26 cellular contexts compared by ENCODE assay signal in genomic region chr4:136463941-136464340, GRCh38.
"Had no signal": no experiment of that assay in that cellular context is flagged by ENCODE, and none has a peak within 500 bp of the region (broad histone marks: within the 10 kb centered on the region; RNA-seq: fewer than 3 reads in every experiment).

No MANE protein-coding gene starts in this region.

- ATAC-seq: stimulated activated effector memory CD8-positive, alpha-beta T cell treated with anti-CD3 and anti-CD28 coated beads, Interleukin-12 subunit alpha, Interleukin-12 subunit beta, amount 100 ng/mL, for 72 hours; stimulated activated memory B cell treated with anti-CD40 and anti-IgM and Interleukin-4, amounts not matched to agents 10 μg/mL and 1 μg/mL and 100 μg/mL, for 72 hours; stimulated activated naive B cell treated with anti-CD40 and anti-IgM and Interleukin-4, amounts not matched to agents 10 μg/mL and 1 μg/mL and 100 μg/mL, for 72 hours; stimulated activated naive CD8-positive, alpha-beta T cell treated with anti-CD3 and anti-CD28 coated beads, Interleukin-15, amount 100 ng/mL, for 72 hours; stimulated activated naive CD8-positive, alpha-beta T cell treated with anti-CD3 and anti-CD28 coated beads, Interleukin-15, Interleukin-2, amounts not matched to agents 100 U/mL and 50 U/mL, for 24 hours; upper lobe of right lung had no signal

- H3K27ac ChIP-seq: stomach, suprapubic skin, testis, thoracic aorta, thyroid gland, tibial artery, tibial nerve, transverse colon, upper lobe of left lung, upper lobe of right lung, uterus, vagina had no signal

- H3K27me3 ChIP-seq: stomach, suprapubic skin, testis, thyroid gland, tibial artery, tibial nerve, transverse colon, upper lobe of left lung, upper lobe of right lung, uterus, vagina had no signal

- H3K36me3 ChIP-seq: stomach, suprapubic skin, thoracic aorta, thyroid gland, tibial artery, tibial nerve, transverse colon, upper lobe of left lung, upper lobe of right lung, uterus, vagina had no signal

- DNase-seq: stimulated activated CD4-positive, alpha-beta T cell treated with anti-CD3 and anti-CD28 coated beads, Interleukin-2, amount 100 ng/mL, for 48 hours; stimulated activated CD4-positive, alpha-beta T cell treated with anti-CD3 and anti-CD28 coated beads, Interleukin-4, amount 100 ng/mL, for 1 hour; stimulated activated CD4-positive, alpha-beta T cell treated with anti-CD3 and anti-CD28 coated beads, Interleukin-4, amount 100 ng/mL, for 24 hours; stimulated activated CD4-positive, alpha-beta T cell treated with anti-CD3 and anti-CD28 coated beads, Interleukin-4, amount 100 ng/mL, for 4 hours; stimulated activated CD8-positive, alpha-beta memory T cell treated with anti-CD3 and anti-CD28 coated beads, Interleukin-4, amount 100 ng/mL, for 48 hours; stimulated activated naive B cell treated with anti-CD40 and anti-IgM and Interleukin-4, amounts not matched to agents 10 μg/mL and 1 μg/mL and 100 μg/mL, for 72 hours; stimulated activated naive CD4-positive, alpha-beta T cell; stimulated activated naive CD4-positive, alpha-beta T cell treated with Interleukin-2 at 50 U/mL for 16 hours; stimulated activated naive CD8-positive, alpha-beta T cell treated with anti-CD3 and anti-CD28 coated beads, Interleukin-15, amount 100 ng/mL, for 72 hours; stimulated activated naive CD8-positive, alpha-beta T cell treated with anti-CD3 and anti-CD28 coated beads, Interleukin-15, Interleukin-2, amounts not matched to agents 100 U/mL and 50 U/mL, for 24 hours; stomach; substantia nigra; testis; thyroid gland; tibial artery; transverse colon; trophoblast cell; upper lobe of left lung; upper lobe of right lung; uterus had no signal

- H3K9me3 ChIP-seq: suprapubic skin, testis, thoracic aorta, thyroid gland, transverse colon, upper lobe of left lung, uterus, vagina had no signal

- H3K4me1 ChIP-seq: stomach, suprapubic skin, testis, thyroid gland, tibial artery, tibial nerve, transverse colon, upper lobe of left lung, upper lobe of right lung, uterus, vagina had no signal

- H3K4me3 ChIP-seq: stomach, suprapubic skin, testis, thoracic aorta, thyroid gland, tibial artery, tibial nerve, transverse colon, upper lobe of left lung, upper lobe of right lung, uterus, vagina had no signal
